ENCODE assay signal across 13 cellular contexts in the genomic region with DNA sequence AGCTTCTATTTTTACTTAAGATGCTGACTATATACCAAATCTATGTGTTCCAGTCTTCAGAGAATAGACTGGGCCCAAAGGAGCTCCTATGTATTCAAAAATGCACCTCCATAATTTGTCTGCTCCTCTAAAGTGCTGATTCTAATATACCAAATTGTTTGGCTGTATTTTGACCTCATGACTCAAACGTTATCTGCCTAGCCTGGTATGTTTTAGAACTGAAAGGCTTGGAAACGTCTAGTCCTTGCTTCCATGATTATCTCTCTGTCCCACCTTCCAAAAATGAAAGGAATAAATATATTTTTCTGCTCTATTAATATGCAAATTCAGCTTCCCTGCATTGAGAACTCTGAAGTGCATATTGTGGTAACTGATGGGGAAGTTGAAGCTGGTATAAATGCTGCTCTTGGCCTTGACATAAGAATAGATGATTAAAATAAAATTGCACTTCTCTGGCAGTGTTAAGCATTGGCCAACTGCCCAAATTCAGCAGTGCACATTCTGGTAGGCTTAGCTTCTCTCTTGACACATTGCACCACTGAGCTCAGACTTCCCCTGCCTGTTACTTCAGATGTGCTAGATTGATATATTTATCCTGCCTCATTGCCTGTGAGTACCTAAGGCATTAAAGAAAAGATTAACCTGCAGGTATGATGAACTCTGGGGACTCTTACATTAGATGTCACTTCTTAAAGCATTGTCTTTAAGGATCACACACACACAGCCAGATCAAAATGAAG.
DNase-seq lines count a peak whose midpoint lies in the region; TF ChIP-seq lines count a peak whose summit lies in the region.
"Had no signal": no experiment of that assay in that cellular context is flagged by ENCODE, and none has a peak within 500 bp of the region (broad histone marks: within the 10 kb centered on the region; RNA-seq: fewer than 3 reads in every experiment).

No MANE protein-coding gene starts in this region.

- H3K27ac ChIP-seq in colonic mucosa (no peak overlapping the region), transverse colon (no peak overlapping the region)
- H3K27ac ChIP-seq: 22Rv1; BLaER1 treated with 17β-estradiol and CSF1 and Interleukin-3, amounts not matched to agents 10 nM and 100 nM had no signal

- in situ Hi-C loops in transverse colon (cut with MboI; ENCODE audit: low pct_ligation_motif_present in 1 of 4, low pct_unique_long_range_greater_than_20kb in 1 of 4, low sequenced_read_pairs in 3 of 4) = no loop called here

- no peak for TF ChIP-seq CTCF in fibroblast of pulmonary artery (IDR thresholded peaks at IDR 0.05; ENCODE audit: low read length, missing control alignments)
- no peak for TF ChIP-seq CTCF in retinal pigment epithelial cell (conservative IDR thresholded peaks at IDR 0.05; ENCODE audit: low read depth, low read length)
- TF ChIP-seq CTCF in colonic mucosa (IDR thresholded peaks at IDR 0.05) = no peak
- TF ChIP-seq CTCF in transverse colon (IDR thresholded peaks at IDR 0.05) = no peak

- WGBS in transverse colon (ENCODE audit: low coverage in 1 of 2), 2 donors = 16 to 27% methylated on average over 2 of the region's 2 CpGs

- no peak overlapping the region for H3K9ac ChIP-seq in colonic mucosa (ENCODE audit: low read depth in 2 of 2, low read length in 2 of 2)
- H3K9ac ChIP-seq: BLaER1 treated with 17β-estradiol and CSF1 and Interleukin-3, amounts not matched to agents 10 nM and 100 nM; SK-N-SH had no signal

- H3K27me3 ChIP-seq in colonic mucosa = no peaks in the 10 kb centered on the region
- H3K27me3 ChIP-seq in transverse colon = no peaks in the 10 kb centered on the region
- H3K27me3 ChIP-seq: BLaER1 treated with 17β-estradiol and CSF1 and Interleukin-3, amounts not matched to agents 10 nM and 100 nM had no signal

- TF ChIP-seq POLR2A in transverse colon (IDR thresholded peaks at IDR 0.05) = no peak

- H3K36me3 ChIP-seq in colonic mucosa (no peaks in the 10 kb centered on the region), transverse colon (no peaks in the 10 kb centered on the region)
- H3K36me3 ChIP-seq: BLaER1 treated with 17β-estradiol and CSF1 and Interleukin-3, amounts not matched to agents 10 nM and 100 nM had no signal

- H3K4me1 ChIP-seq in colonic mucosa (no peaks in the 10 kb centered on the region), transverse colon (no peaks in the 10 kb centered on the region)

- H3K4me3 ChIP-seq in fibroblast of pulmonary artery (replicated peaks; ENCODE audit: low read depth, low read length) (no peak overlapping the region), retinal pigment epithelial cell (ENCODE audit: low read length) (no peak overlapping the region), colonic mucosa (no peak overlapping the region), transverse colon (no peak overlapping the region)
- H3K4me3 ChIP-seq: BLaER1 treated with 17β-estradiol and CSF1 and Interleukin-3, amounts not matched to agents 10 nM and 100 nM had no signal

- no peaks in the 10 kb centered on the region for H3K9me3 ChIP-seq in colonic mucosa
- no peaks in the 10 kb centered on the region for H3K9me3 ChIP-seq in transverse colon
- H3K9me3 ChIP-seq: SK-N-SH had no signal

- no peak for TF ChIP-seq EP300 in transverse colon (IDR thresholded peaks at IDR 0.05; ENCODE audit: low read depth)

- intact Hi-C loops in colonic mucosa (cut with DNase I) (no loop called here), transverse colon (cut with DNase I; ENCODE audit: low total_unique reads) (no loop called here)

- DNase-seq in NCI-H2081 (lab: John Stamatoyannopoulos, UW) = peak; percentile 16 to 53
- DNase-seq in NCI-H2081 treated with DMSO at 0.1 percent for 48 hours (lab: John Stamatoyannopoulos, UW) = no peak
- DNase-seq in NCI-H226 = peak; percentile 74
- DNase-seq in fibroblast of pulmonary artery (ENCODE audit: low read depth) = peak; percentile 2
- peak; percentile 36 for DNase-seq in retinal pigment epithelial cell (ENCODE audit: low read depth)
- DNase-seq in colonic mucosa = no peak
- no peak for DNase-seq in activated CD8-positive, alpha-beta memory T cell treated with anti-CD3 and anti-CD28 coated beads, Interleukin-2, amount 50 U/mL, for 4 hours
- no peak for DNase-seq in transverse colon
- DNase-seq: DMS 273 treated with DMSO at 0.1 percent for 48 hours, NCI-H524 treated with DMSO at 0.1 percent for 48 hours, SK-N-SH had no signal

Comparison
In these comparisons a context has a peak if more than half of its experiments do, and no peak if none do; other contexts are left out.
1. DNase-seq: peak in NCI-H2081 (2 of 2), NCI-H226 (single experiment), fibroblast of pulmonary artery (single experiment) and retinal pigment epithelial cell (single experiment); none in NCI-H2081 treated with DMSO at 0.1 percent for 48 hours (single experiment), colonic mucosa (single experiment), activated CD8-positive, alpha-beta memory T cell treated with anti-CD3 and anti-CD28 coated beads, Interleukin-2, amount 50 U/mL, for 4 hours (single experiment) and transverse colon (single experiment).